In genomic region chr19:802888-803561, GRCh38 we compare ENCODE assay signal across 10 cellular contexts. TPM values are rescaled to one million over a fixed set of nuclear protein-coding genes. Genes with fewer than 3 reads are reported as not detected.
DNase-seq lines count a peak whose midpoint lies in the region; ATAC-seq and TF ChIP-seq lines count a peak whose summit lies in the region.
"Had no signal": no experiment of that assay in that cellular context is flagged by ENCODE, and none has a peak within 500 bp of the region (broad histone marks: within the 10 kb centered on the region; RNA-seq: fewer than 3 reads in every experiment).

No MANE protein-coding gene starts in this region.

- TF ChIP-seq CTCF in VCaP (conservative IDR thresholded peaks at IDR 0.05), result no peak
- TF ChIP-seq CTCF in fibroblast of the aortic adventitia (IDR thresholded peaks at IDR 0.05; ENCODE audit: insufficient read depth, low read length), result no peak
- no peak for TF ChIP-seq CTCF in gastrocnemius medialis (IDR thresholded peaks at IDR 0.05 in 4 of 5, conservative IDR thresholded peaks at IDR 0.05 in 1 of 5)

- DNase-seq in NCI-H2227 (lab: John Stamatoyannopoulos, UW; ENCODE audit: unreplicated experiment) (peak; percentile 58), NCI-H2227 treated with DMSO at 0.1 percent for 48 hours (lab: John Stamatoyannopoulos, UW) (no peak), fibroblast of the aortic adventitia (ENCODE audit: low read depth) (peak; percentile 20), gastrocnemius medialis (no peak), A172 (ENCODE audit: low spot score) (no peak)
- DNase-seq: NCI-H510A had no signal

- peaks cover 0 to 42% of the 10 kb centered on the region in 2 donors for H3K36me3 ChIP-seq in gastrocnemius medialis

- no peaks in the 10 kb centered on the region for H3K27me3 ChIP-seq in gastrocnemius medialis

- ATAC-seq in gastrocnemius medialis (no peak), GM18502 (IDR thresholded peaks at IDR 0.05; ENCODE audit: poor library complexity, unreplicated experiment) (no peak), GM21825 (IDR thresholded peaks at IDR 0.05; ENCODE audit: unreplicated experiment) (no peak)

- no peaks in the 10 kb centered on the region for H3K9me3 ChIP-seq in gastrocnemius medialis

- TF ChIP-seq POLR2A in gastrocnemius medialis (IDR thresholded peaks at IDR 0.05), result no peak

- H3K4me1 ChIP-seq in gastrocnemius medialis, result peaks cover 49 to 59% of the 10 kb centered on the region in 2 donors

- H3K27ac ChIP-seq in VCaP (peak overlapping the region; percentile 14; the same call in 1 of the 2 replicates), gastrocnemius medialis (peak overlapping the region; percentile 9 to 89 (median 56))

- intact Hi-C loops in gastrocnemius medialis (cut with DNase I; ENCODE audit: low total_unique reads), result no loop called here

- H3K4me3 ChIP-seq in fibroblast of the aortic adventitia (ENCODE audit: low read depth, low read length) (peak overlapping the region; percentile 55), gastrocnemius medialis (peak overlapping the region; percentile 27 to 79 (median 42))

- in situ Hi-C loops in gastrocnemius medialis (cut with MboI; ENCODE audit: low sequenced_read_pairs in 4 of 4), result no loop called here

RNA-seq across cellular contexts. Expression of gene PTBP1, which starts 5.8 kb away (rescaled TPM):
- 30.9 and 121 TPM in 2 replicates for total RNA-seq in fibroblast of the aortic adventitia (ENCODE audit: low replicate concordance)
- total RNA-seq in gastrocnemius medialis, result 10 to 100 TPM; 29.8 to 51.7 (median 36.7) TPM
- total RNA-seq in A172 (2014; rRNA removed; shearing (Covaris generic)), result 171 and 174 TPM in 2 replicates

RNA-seq across cellular contexts. Expression of gene PLPPR3, which starts 18.7 kb away (rescaled TPM):
- 0.18 and 0.33 TPM in 2 replicates for total RNA-seq in fibroblast of the aortic adventitia (ENCODE audit: low replicate concordance)
- total RNA-seq in gastrocnemius medialis, result not detected
- total RNA-seq in A172 (2014; rRNA removed; shearing (Covaris generic)), result 7.5 and 12.7 TPM in 2 replicates

RNA-seq across cellular contexts. Expression of gene AZU1, which starts 24.6 kb away (rescaled TPM):
- total RNA-seq in fibroblast of the aortic adventitia (ENCODE audit: low replicate concordance) (not detected in 2 replicates), gastrocnemius medialis (not detected)
- 0.36 TPM in 1 of 2 replicates, not detected in the other for total RNA-seq in A172 (2014; rRNA removed; shearing (Covaris generic))
- total RNA-seq: kidney epithelial cell had no signal

RNA-seq across cellular contexts. Expression of gene PRTN3, which starts 37.8 kb away (rescaled TPM):
- total RNA-seq in fibroblast of the aortic adventitia (ENCODE audit: low replicate concordance), result not detected in 2 replicates
- under 1 TPM in 1 of 4 donors, not detected in 3; 0.51 TPM for total RNA-seq in gastrocnemius medialis
- 0.14 and 0.16 TPM in 2 replicates for total RNA-seq in A172 (2014; rRNA removed; shearing (Covaris generic))
- total RNA-seq: kidney epithelial cell had no signal

RNA-seq across cellular contexts. Expression of gene ELANE, which starts 49.1 kb away (rescaled TPM):
- total RNA-seq in fibroblast of the aortic adventitia (ENCODE audit: low replicate concordance) (0.09 and 2.9 TPM in 2 replicates), gastrocnemius medialis (under 1 TPM in 2 of 4 donors, not detected in 2; 0.46 to 0.84 TPM)
- not detected in 2 replicates for total RNA-seq in A172 (2014; rRNA removed; shearing (Covaris generic))

Comparison
In these comparisons a context has a peak if more than half of its experiments do, and no peak if none do; other contexts are left out.
1. DNase-seq: peak in NCI-H2227 (single experiment) and fibroblast of the aortic adventitia (single experiment); none in NCI-H2227 treated with DMSO at 0.1 percent for 48 hours (single experiment), gastrocnemius medialis (0 of 2) and A172 (single experiment).